1 cellular context compared by ENCODE assay signal in the genomic region with DNA sequence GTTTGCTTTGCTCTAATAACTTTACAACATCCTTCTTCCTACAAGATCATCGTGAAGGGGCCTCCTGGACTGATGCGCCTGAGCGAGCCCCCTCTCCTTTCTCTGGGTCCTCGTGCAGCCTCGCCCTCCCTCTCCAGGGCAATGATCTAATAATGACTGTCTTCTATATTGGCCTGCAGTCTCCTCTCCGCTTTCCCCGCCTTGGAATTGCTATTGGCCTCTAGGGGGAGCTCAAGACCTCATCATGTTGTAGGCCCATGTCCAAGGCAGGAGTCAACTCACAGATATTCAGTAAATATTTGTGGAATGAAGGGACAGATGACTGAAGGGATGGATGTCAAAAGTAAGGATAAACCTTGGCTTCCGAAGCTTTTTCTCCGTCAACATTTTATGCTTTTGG.
TF ChIP-seq lines count a peak whose summit lies in the region.

No MANE protein-coding gene starts in this region.

TF ChIP-seq in GM23338, 12 proteins besides CTCF, POLR2A, EP300 and RAD21 (continued from another document):
- TF ChIP-seq NANOG (IDR thresholded peaks at IDR 0.05; ENCODE audit: borderline replicate concordance) (no peak), POLR2AphosphoS5 (IDR thresholded peaks at IDR 0.05; ENCODE audit: low read depth) (no peak), EZH2phosphoT487 (IDR thresholded peaks at IDR 0.05; ENCODE audit: unreplicated experiment) (no peak)
- TF ChIP-seq, protein P1, sequence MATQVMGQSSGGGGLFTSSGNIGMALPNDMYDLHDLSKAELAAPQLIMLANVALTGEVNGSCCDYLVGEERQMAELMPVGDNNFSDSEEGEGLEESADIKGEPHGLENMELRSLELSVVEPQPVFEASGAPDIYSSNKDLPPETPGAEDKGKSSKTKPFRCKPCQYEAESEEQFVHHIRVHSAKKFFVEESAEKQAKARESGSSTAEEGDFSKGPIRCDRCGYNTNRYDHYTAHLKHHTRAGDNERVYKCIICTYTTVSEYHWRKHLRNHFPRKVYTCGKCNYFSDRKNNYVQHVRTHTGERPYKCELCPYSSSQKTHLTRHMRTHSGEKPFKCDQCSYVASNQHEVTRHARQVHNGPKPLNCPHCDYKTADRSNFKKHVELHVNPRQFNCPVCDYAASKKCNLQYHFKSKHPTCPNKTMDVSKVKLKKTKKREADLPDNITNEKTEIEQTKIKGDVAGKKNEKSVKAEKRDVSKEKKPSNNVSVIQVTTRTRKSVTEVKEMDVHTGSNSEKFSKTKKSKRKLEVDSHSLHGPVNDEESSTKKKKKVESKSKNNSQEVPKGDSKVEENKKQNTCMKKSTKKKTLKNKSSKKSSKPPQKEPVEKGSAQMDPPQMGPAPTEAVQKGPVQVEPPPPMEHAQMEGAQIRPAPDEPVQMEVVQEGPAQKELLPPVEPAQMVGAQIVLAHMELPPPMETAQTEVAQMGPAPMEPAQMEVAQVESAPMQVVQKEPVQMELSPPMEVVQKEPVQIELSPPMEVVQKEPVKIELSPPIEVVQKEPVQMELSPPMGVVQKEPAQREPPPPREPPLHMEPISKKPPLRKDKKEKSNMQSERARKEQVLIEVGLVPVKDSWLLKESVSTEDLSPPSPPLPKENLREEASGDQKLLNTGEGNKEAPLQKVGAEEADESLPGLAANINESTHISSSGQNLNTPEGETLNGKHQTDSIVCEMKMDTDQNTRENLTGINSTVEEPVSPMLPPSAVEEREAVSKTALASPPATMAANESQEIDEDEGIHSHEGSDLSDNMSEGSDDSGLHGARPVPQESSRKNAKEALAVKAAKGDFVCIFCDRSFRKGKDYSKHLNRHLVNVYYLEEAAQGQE (IDR thresholded peaks at IDR 0.05; ENCODE audit: unreplicated experiment): no peak
